In genomic region chrX:43141885-43142284, GRCh38 we compare ENCODE assay signal across 25 cellular contexts.
"Had no signal": no experiment of that assay in that cellular context is flagged by ENCODE, and none has a peak within 500 bp of the region (broad histone marks: within the 10 kb centered on the region; RNA-seq: fewer than 3 reads in every experiment).

No MANE protein-coding gene starts in this region.

- DNase-seq: activated CD4-positive, alpha-beta T cell treated with anti-CD3 and anti-CD28 coated beads, Interleukin-2, amount 10 ng/mL, durations not matched to agents 24 days and 14 days; activated CD4-positive, alpha-beta T cell treated with anti-CD3 and anti-CD28 coated beads, Interleukin-2, amount 50 U/mL, for 4 hours; activated CD8-positive, alpha-beta T cell treated with anti-CD3 and anti-CD28 coated beads for 36 hours; activated effector memory CD4-positive, alpha-beta T cell treated with anti-CD3 and anti-CD28 coated beads, Interleukin-2, amount 50 U/mL, for 16 hours; activated naive CD4-positive, alpha-beta T cell; activated naive CD4-positive, alpha-beta T cell treated with anti-CD3 and anti-CD28 coated beads, Interleukin-2, amount 50 U/mL, for 16 hours; activated naive CD8-positive, alpha-beta T cell treated with anti-CD3 and anti-CD28 coated beads for 36 hours; activated T-cell treated with anti-CD3 and anti-CD28 coated beads, Interleukin-2, amount 50 U/mL, for 1 hour; activated T-cell treated with anti-CD3 and anti-CD28 coated beads, Interleukin-2, amount 50 U/mL, for 72 hours; amygdala; NCI-H1092 treated with DMSO at 0.1 percent for 48 hours; NCI-H146; NCI-H187; NCI-H2029 treated with DMSO at 0.1 percent for 48 hours; NCI-H2107; NCI-H510A; NCI-H526; NCI-H748 treated with DMSO at 0.1 percent for 48 hours; NK-92 treated with Interleukin-12 subunit alpha and Interleukin-12 subunit beta, amount 100 ng/mL, for 24 hours; OCI-M1; SIG-M5 had no signal

- H3K27ac ChIP-seq: ascending aorta, cardiac muscle cell had no signal

- H3K4me1 ChIP-seq: ascending aorta had no signal

- ATAC-seq: activated CD8-positive, alpha-beta T cell treated with anti-CD3 and anti-CD28 coated beads for 36 hours; activated T-cell treated with anti-CD3 and anti-CD28 coated beads, Interleukin-2, amount 50 U/mL, for 72 hours; activated T-helper 17 cell treated with anti-CD3 and anti-CD28 coated beads, Interleukin-2, amount 50 U/mL, for 72 hours; K562 had no signal

- H3K4me3 ChIP-seq: ascending aorta, cardiac muscle cell, K562 had no signal

- H3K36me3 ChIP-seq: ascending aorta, cardiac muscle cell had no signal

- H3K27me3 ChIP-seq: ascending aorta, cardiac muscle cell had no signal

- H3K9me3 ChIP-seq: ascending aorta had no signal
